In genomic region chr3:17820704-17821103, GRCh38 we compare ENCODE assay signal across 36 cellular contexts.
DNase-seq lines count a peak whose midpoint lies in the region; ATAC-seq and TF ChIP-seq lines count a peak whose summit lies in the region.
"Had no signal": no experiment of that assay in that cellular context is flagged by ENCODE, and none has a peak within 500 bp of the region (broad histone marks: within the 10 kb centered on the region; RNA-seq: fewer than 3 reads in every experiment).

No MANE protein-coding gene starts in this region.

- no peaks in the 10 kb centered on the region for H3K9me2 ChIP-seq in PC-3 (replicated peaks; ENCODE audit: low read length)

- H3K27ac ChIP-seq in PC-3 (ENCODE audit: low read length) (no peak overlapping the region), colonic mucosa (no peak overlapping the region)
- H3K27ac ChIP-seq: skin epidermis had no signal

- POLR2A ChIA-PET in PC-3 (lab: Charles Lee; ENCODE audit: unreplicated experiment): no interaction called here

- H3K9me3 Mint-ChIP-seq in activated CD4-positive, alpha-beta T cell treated with anti-CD3 and anti-CD28 coated beads, Interleukin-2, amount 10 ng/mL, durations not matched to agents 24 days and 14 days: no peaks in the 10 kb centered on the region
- H3K9me3 Mint-ChIP-seq in activated T-helper 2 cell treated with anti-CD3 and anti-CD28 coated beads, Interferon-gamma antibody, Interleukin-2, Interleukin-4, amounts not matched to agents 10 μg/mL and 5 μg/mL and 100 μg/mL, durations not matched to agents 14 hours and 24 hours and 36 hours: peaks cover 3% of the 10 kb centered on the region
- H3K9me3 Mint-ChIP-seq: activated B cell treated with CpG ODN at 0.5 μM for 24 hours; activated naive CD8-positive, alpha-beta T cell treated with anti-CD3 and anti-CD28 coated beads, Interleukin-2, amount 10 ng/mL, durations not matched to agents 7 days and 5 days; activated T-cell treated with anti-CD3 and anti-CD28 coated beads, Interleukin-2, amount 50 U/mL, for 4 hours; CD4-positive, CD25-positive, alpha-beta regulatory T cell; central memory CD8-positive, alpha-beta T cell; natural killer cell treated with Interleukin-12 subunit alpha and Interleukin-12 subunit beta and Interleukin-15 and Interleukin-18, amount 100 ng/mL, for 72 hours; stimulated activated memory B cell treated with anti-CD40 and anti-IgM and Interleukin-4, amounts not matched to agents 10 μg/mL and 1 μg/mL and 100 μg/mL, for 72 hours had no signal

- peaks cover 8% of the 10 kb centered on the region for H3K27me3 Mint-ChIP-seq in activated CD4-positive, alpha-beta T cell treated with anti-CD3 and anti-CD28 coated beads, Interleukin-2, amount 10 ng/mL, durations not matched to agents 24 days and 14 days
- H3K27me3 Mint-ChIP-seq in activated T-helper 2 cell treated with anti-CD3 and anti-CD28 coated beads, Interferon-gamma antibody, Interleukin-2, Interleukin-4, amounts not matched to agents 10 μg/mL and 5 μg/mL and 100 μg/mL, durations not matched to agents 14 hours and 24 hours and 36 hours (ENCODE audit: low read depth): peaks cover 20% of the 10 kb centered on the region
- H3K27me3 Mint-ChIP-seq: activated B cell treated with CpG ODN at 0.5 μM for 24 hours; central memory CD8-positive, alpha-beta T cell; stimulated activated memory B cell treated with anti-CD40 and anti-IgM and Interleukin-4, amounts not matched to agents 10 μg/mL and 1 μg/mL and 100 μg/mL, for 72 hours; type B pancreatic cell had no signal

- no peaks in the 10 kb centered on the region for H3K4me1 ChIP-seq in PC-3 (ENCODE audit: insufficient read depth, low read length)
- H3K4me1 ChIP-seq in colonic mucosa: no peaks in the 10 kb centered on the region

- no peaks in the 10 kb centered on the region for H3F3A ChIP-seq in PC-3 (ENCODE audit: low read length, unreplicated experiment)

- H3K36me3 ChIP-seq in PC-3 (ENCODE audit: low read depth, low read length) (no peaks in the 10 kb centered on the region), colonic mucosa (no peaks in the 10 kb centered on the region)

- intact Hi-C loops in activated CD4-positive, alpha-beta T cell treated with anti-CD3 and anti-CD28 coated beads, Interleukin-2, amount 10 ng/mL, durations not matched to agents 24 days and 14 days (cut with micrococcal nuclease): no loop called here
- intact Hi-C loops in PC-3 (cut with micrococcal nuclease) (no loop called here), colonic mucosa (cut with DNase I) (no loop called here), sciatic nerve (cut with DNase I) (no loop called here)
- intact Hi-C loops in activated T-helper 2 cell treated with anti-CD3 and anti-CD28 coated beads, Interferon-gamma antibody, Interleukin-2, Interleukin-4, amounts not matched to agents 10 μg/mL and 5 μg/mL and 100 μg/mL, durations not matched to agents 14 hours and 24 hours and 36 hours (cut with micrococcal nuclease): no loop called here

- ATAC-seq in PC-3 (peak; percentile 15; the same call in 1 of the 2 replicates), HG03439 (IDR thresholded peaks at IDR 0.05; ENCODE audit: unreplicated experiment) (no peak), sciatic nerve (no peak)
- ATAC-seq: activated CD8-positive, alpha-beta memory T cell treated with anti-CD3 and anti-CD28 coated beads, Interleukin-2, amount 10 ng/mL, durations not matched to agents 7 days and 5 days; activated T-cell treated with anti-CD3 and anti-CD28 coated beads, Interleukin-2, amount 50 U/mL, for 4 hours; esophagus mucosa; mucosa of descending colon; natural killer cell treated with Interleukin-12 subunit alpha and Interleukin-12 subunit beta and Interleukin-15 and Interleukin-18, amount 100 ng/mL, for 72 hours; stimulated activated memory B cell treated with anti-CD40 and anti-IgM and Interleukin-4, amounts not matched to agents 10 μg/mL and 1 μg/mL and 100 μg/mL, for 72 hours had no signal

- no peaks in the 10 kb centered on the region for H3K27me3 ChIP-seq in PC-3 (ENCODE audit: low read length)
- no peaks in the 10 kb centered on the region for H3K27me3 ChIP-seq in colonic mucosa

- no peak overlapping the region for H3K4me3 Mint-ChIP-seq in activated CD4-positive, alpha-beta T cell treated with anti-CD3 and anti-CD28 coated beads, Interleukin-2, amount 10 ng/mL, durations not matched to agents 24 days and 14 days
- no peak overlapping the region for H3K4me3 Mint-ChIP-seq in activated T-helper 2 cell treated with anti-CD3 and anti-CD28 coated beads, Interferon-gamma antibody, Interleukin-2, Interleukin-4, amounts not matched to agents 10 μg/mL and 5 μg/mL and 100 μg/mL, durations not matched to agents 14 hours and 24 hours and 36 hours (ENCODE audit: low read depth)
- H3K4me3 Mint-ChIP-seq: activated B cell treated with CpG ODN at 0.5 μM for 24 hours; activated CD8-positive, alpha-beta memory T cell treated with anti-CD3 and anti-CD28 coated beads, Interleukin-2, amount 10 ng/mL, durations not matched to agents 7 days and 5 days; activated naive CD8-positive, alpha-beta T cell treated with anti-CD3 and anti-CD28 coated beads, Interleukin-2, amount 10 ng/mL, durations not matched to agents 7 days and 5 days; activated T-cell treated with anti-CD3 and anti-CD28 coated beads, Interleukin-2, amount 50 U/mL, for 4 hours; CD4-positive, CD25-positive, alpha-beta regulatory T cell; central memory CD8-positive, alpha-beta T cell; endodermal cell; natural killer cell treated with Interleukin-12 subunit alpha and Interleukin-12 subunit beta and Interleukin-15 and Interleukin-18, amount 100 ng/mL, for 72 hours; stimulated activated memory B cell treated with anti-CD40 and anti-IgM and Interleukin-4, amounts not matched to agents 10 μg/mL and 1 μg/mL and 100 μg/mL, for 72 hours; type B pancreatic cell had no signal

- no peak overlapping the region for H3K4me2 ChIP-seq in PC-3 (ENCODE audit: low read length)

- H3K9me3 ChIP-seq in PC-3 (ENCODE audit: low read length) (no peaks in the 10 kb centered on the region), colonic mucosa (no peaks in the 10 kb centered on the region)
- H3K9me3 ChIP-seq: mucosa of descending colon had no signal

- DNase-seq in activated CD4-positive, alpha-beta T cell treated with anti-CD3 and anti-CD28 coated beads, Interleukin-2, amount 10 ng/mL, durations not matched to agents 24 days and 14 days: peak; percentile 40
- no peak for DNase-seq in activated CD4-positive, alpha-beta T cell treated with anti-CD3 and anti-CD28 coated beads for 48 hours
- DNase-seq in PC-3 (no peak), fibroblast of pulmonary artery (ENCODE audit: low read depth) (peak; percentile 18), colonic mucosa (no peak), sciatic nerve (ENCODE audit: low spot score) (no peak)
- no peak for DNase-seq in activated T-helper 2 cell treated with anti-CD3 and anti-CD28 coated beads, Interferon-gamma antibody, Interleukin-2, Interleukin-4, amounts not matched to agents 10 μg/mL and 5 μg/mL and 100 μg/mL, durations not matched to agents 14 hours and 24 hours and 36 hours (ENCODE audit: low spot score)
- DNase-seq: 8988T; activated B cell treated with CpG ODN at 0.5 μM for 24 hours; activated CD4-positive, alpha-beta T cell treated with anti-CD3 and anti-CD28 coated beads, Interleukin-2, amount 50 U/mL, for 4 hours; activated CD8-positive, alpha-beta memory T cell treated with anti-CD3 and anti-CD28 coated beads, Interleukin-2, amount 10 ng/mL, durations not matched to agents 7 days and 5 days; activated gamma-delta T cell treated with Interleukin-2 at 50 U/mL for 16 hours; activated naive CD8-positive, alpha-beta T cell treated with anti-CD3 and anti-CD28 coated beads, Interleukin-2, amount 10 ng/mL, durations not matched to agents 7 days and 5 days; activated T-cell treated with anti-CD3 and anti-CD28 coated beads, Interleukin-2, amount 50 U/mL, for 4 hours; CD4-positive, CD25-positive, alpha-beta regulatory T cell; dermis blood vessel endothelial cell; DMS79 treated with DMSO at 0.1 percent for 48 hours; endodermal cell; HCEC 1CT; head of caudate nucleus; kidney glomerular epithelial cell; mucosa of descending colon; NCI-H1105 treated with DMSO at 0.1 percent for 48 hours; NCI-H187 treated with DMSO at 0.1 percent for 48 hours; NCI-H2171; NCI-H510A; substantia nigra; T-helper 9 cell had no signal

- TF ChIP-seq CTCF in PC-3 (conservative IDR thresholded peaks at IDR 0.05; ENCODE audit: low read depth, low read length) (no peak), fibroblast of pulmonary artery (IDR thresholded peaks at IDR 0.05; ENCODE audit: low read length, missing control alignments) (no peak), colonic mucosa (IDR thresholded peaks at IDR 0.05) (no peak)

- CTCF ChIA-PET in PC-3 (lab: Charles Lee): no interaction called here

- no TSS peak for BruUV-seq in PC-3 (replicated peaks; lab: Mats Ljungman, UMichigan)

- H3K9ac ChIP-seq in PC-3 (ENCODE audit: low read length) (no peak overlapping the region), colonic mucosa (ENCODE audit: low read depth in 2 of 2, low read length in 2 of 2) (no peak overlapping the region)

- no peaks in the 10 kb centered on the region for H3K36me3 Mint-ChIP-seq in activated CD4-positive, alpha-beta T cell treated with anti-CD3 and anti-CD28 coated beads, Interleukin-2, amount 10 ng/mL, durations not matched to agents 24 days and 14 days (ENCODE audit: low read depth)
- H3K36me3 Mint-ChIP-seq in activated T-helper 2 cell treated with anti-CD3 and anti-CD28 coated beads, Interferon-gamma antibody, Interleukin-2, Interleukin-4, amounts not matched to agents 10 μg/mL and 5 μg/mL and 100 μg/mL, durations not matched to agents 14 hours and 24 hours and 36 hours (ENCODE audit: low read depth): no peaks in the 10 kb centered on the region
- H3K36me3 Mint-ChIP-seq: activated CD8-positive, alpha-beta memory T cell treated with anti-CD3 and anti-CD28 coated beads, Interleukin-2, amount 10 ng/mL, durations not matched to agents 7 days and 5 days; activated naive CD8-positive, alpha-beta T cell treated with anti-CD3 and anti-CD28 coated beads, Interleukin-2, amount 10 ng/mL, durations not matched to agents 7 days and 5 days; CD4-positive, CD25-positive, alpha-beta regulatory T cell; natural killer cell treated with Interleukin-12 subunit alpha and Interleukin-12 subunit beta and Interleukin-15 and Interleukin-18, amount 100 ng/mL, for 72 hours; stimulated activated memory B cell treated with anti-CD40 and anti-IgM and Interleukin-4, amounts not matched to agents 10 μg/mL and 1 μg/mL and 100 μg/mL, for 72 hours; type B pancreatic cell had no signal

- no peaks in the 10 kb centered on the region for H3K4me1 Mint-ChIP-seq in activated CD4-positive, alpha-beta T cell treated with anti-CD3 and anti-CD28 coated beads, Interleukin-2, amount 10 ng/mL, durations not matched to agents 24 days and 14 days
- no peaks in the 10 kb centered on the region for H3K4me1 Mint-ChIP-seq in activated T-helper 2 cell treated with anti-CD3 and anti-CD28 coated beads, Interferon-gamma antibody, Interleukin-2, Interleukin-4, amounts not matched to agents 10 μg/mL and 5 μg/mL and 100 μg/mL, durations not matched to agents 14 hours and 24 hours and 36 hours (ENCODE audit: low read depth)
- H3K4me1 Mint-ChIP-seq: activated CD8-positive, alpha-beta memory T cell treated with anti-CD3 and anti-CD28 coated beads, Interleukin-2, amount 10 ng/mL, durations not matched to agents 7 days and 5 days; activated naive CD8-positive, alpha-beta T cell treated with anti-CD3 and anti-CD28 coated beads, Interleukin-2, amount 10 ng/mL, durations not matched to agents 7 days and 5 days; central memory CD8-positive, alpha-beta T cell; stimulated activated memory B cell treated with anti-CD40 and anti-IgM and Interleukin-4, amounts not matched to agents 10 μg/mL and 1 μg/mL and 100 μg/mL, for 72 hours had no signal

- H3K79me2 ChIP-seq in PC-3 (ENCODE audit: low read length): no peaks in the 10 kb centered on the region

- no peak overlapping the region for H2AFZ ChIP-seq in PC-3 (ENCODE audit: low read length)

- H3K27ac Mint-ChIP-seq in activated CD4-positive, alpha-beta T cell treated with anti-CD3 and anti-CD28 coated beads, Interleukin-2, amount 10 ng/mL, durations not matched to agents 24 days and 14 days: no peak overlapping the region
- H3K27ac Mint-ChIP-seq in activated T-helper 2 cell treated with anti-CD3 and anti-CD28 coated beads, Interferon-gamma antibody, Interleukin-2, Interleukin-4, amounts not matched to agents 10 μg/mL and 5 μg/mL and 100 μg/mL, durations not matched to agents 14 hours and 24 hours and 36 hours: no peak overlapping the region
- H3K27ac Mint-ChIP-seq: activated B cell treated with CpG ODN at 0.5 μM for 24 hours; activated CD8-positive, alpha-beta memory T cell treated with anti-CD3 and anti-CD28 coated beads, Interleukin-2, amount 10 ng/mL, durations not matched to agents 7 days and 5 days; activated naive CD8-positive, alpha-beta T cell treated with anti-CD3 and anti-CD28 coated beads, Interleukin-2, amount 10 ng/mL, durations not matched to agents 7 days and 5 days; CD4-positive, CD25-positive, alpha-beta regulatory T cell; endodermal cell; natural killer cell treated with Interleukin-12 subunit alpha and Interleukin-12 subunit beta and Interleukin-15 and Interleukin-18, amount 100 ng/mL, for 72 hours; stimulated activated memory B cell treated with anti-CD40 and anti-IgM and Interleukin-4, amounts not matched to agents 10 μg/mL and 1 μg/mL and 100 μg/mL, for 72 hours; type B pancreatic cell had no signal

- no peak overlapping the region for H3K4me3 ChIP-seq in PC-3 (ENCODE audit: low read length)
- no peak overlapping the region for H3K4me3 ChIP-seq in fibroblast of pulmonary artery (replicated peaks; ENCODE audit: low read depth, low read length)
- H3K4me3 ChIP-seq in colonic mucosa: no peak overlapping the region
- H3K4me3 ChIP-seq: lung, mucosa of descending colon, skin epidermis had no signal

- H4K20me1 ChIP-seq in PC-3 (ENCODE audit: low read length): no peaks in the 10 kb centered on the region

Comparison
In these comparisons a context has a peak if more than half of its experiments do, and no peak if none do; other contexts are left out.
1. DNase-seq: peak in activated CD4-positive, alpha-beta T cell treated with anti-CD3 and anti-CD28 coated beads, Interleukin-2, amount 10 ng/mL, durations not matched to agents 24 days and 14 days (single experiment) and fibroblast of pulmonary artery (single experiment); none in activated CD4-positive, alpha-beta T cell treated with anti-CD3 and anti-CD28 coated beads for 48 hours (single experiment), PC-3 (single experiment), activated T-helper 2 cell treated with anti-CD3 and anti-CD28 coated beads, Interferon-gamma antibody, Interleukin-2, Interleukin-4, amounts not matched to agents 10 μg/mL and 5 μg/mL and 100 μg/mL, durations not matched to agents 14 hours and 24 hours and 36 hours (single experiment), colonic mucosa (single experiment) and sciatic nerve (single experiment).